In the genomic region with DNA sequence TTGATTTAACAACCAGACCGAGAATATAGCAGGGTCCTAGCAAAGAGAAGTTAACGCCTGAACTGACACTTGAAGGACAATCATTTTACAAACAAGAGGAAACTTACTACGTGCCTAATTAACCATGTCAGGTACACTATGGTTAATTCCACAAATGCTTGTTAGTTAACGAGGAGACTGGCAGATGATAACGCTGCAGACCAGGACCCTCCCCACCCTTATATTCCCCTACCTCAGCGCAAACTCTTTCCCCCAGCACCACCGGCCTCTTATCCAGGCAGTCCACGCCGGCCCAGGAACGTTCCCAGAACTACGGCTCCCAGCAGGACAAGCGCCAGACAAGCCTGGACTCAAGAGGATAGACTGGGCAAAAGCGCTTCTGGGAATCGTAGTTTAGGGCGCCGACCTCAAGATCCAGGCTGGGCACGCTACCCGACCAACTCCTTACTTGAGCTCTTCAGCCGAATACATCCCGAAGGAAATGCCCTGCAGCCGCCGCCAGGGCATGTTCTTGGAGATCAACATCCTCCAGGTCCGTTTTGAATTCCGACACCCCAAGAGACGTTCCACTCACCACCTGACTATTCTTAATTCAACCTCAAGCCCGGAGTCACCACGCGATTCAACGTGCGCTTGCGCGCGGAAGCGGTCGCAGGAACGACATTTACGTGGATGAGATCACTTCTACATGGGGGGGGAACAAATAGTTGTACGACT, we compare ENCODE assay signal across 8 cellular contexts. TPM values are rescaled to one million over a fixed set of nuclear protein-coding genes. Genes with fewer than 3 reads are reported as not detected.
DNase-seq lines count a peak whose midpoint lies in the region; ATAC-seq and TF ChIP-seq lines count a peak whose summit lies in the region.

A gene (minus strand): TSS at position 635 of the 717 bp plus-strand sequence. CDS start 110 bp downstream, at position 525.

- H3K27ac ChIP-seq in BLaER1 (peak within 1 kb of the TSS; percentile 89), dorsolateral prefrontal cortex (peak within 1 kb of the TSS; percentile 68 to 98 (median 92)), right lobe of liver (peak within 1 kb of the TSS; percentile 52 to 91 (median 90))

- ATAC-seq in GM19397 (IDR thresholded peaks at IDR 0.05; ENCODE audit: unreplicated experiment): peak; percentile 76
- peak; percentile 41 for ATAC-seq in HG03565 (IDR thresholded peaks at IDR 0.05; ENCODE audit: unreplicated experiment)
- peak; percentile 91 to 98 (median 96) for ATAC-seq in right lobe of liver

- H3K9me3 ChIP-seq in BLaER1: no peaks in the 10 kb centered on the region
- H3K9me3 ChIP-seq in right lobe of liver: no peaks in the 10 kb centered on the region

- 0% methylated on average over 31 of the region's 38 CpGs for WGBS in right lobe of liver (ENCODE audit: insufficient coverage, low coverage, low lambda C conversion rate, missing lambda C conversion rate)

- H3K4me2 ChIP-seq in BLaER1: peak within 1 kb of the TSS; percentile 89

- TF ChIP-seq CTCF in dorsolateral prefrontal cortex (IDR thresholded peaks at IDR 0.05 in 54 of 56, conservative IDR thresholded peaks at IDR 0.05 in 2 of 56; ENCODE audit: low read depth in 1 of 56, partially characterized antibody in 56 of 56) (peak in 14 of 56 donors; percentile 3 to 24 (median 11)), right lobe of liver (IDR thresholded peaks at IDR 0.05) (no peak)

- TF ChIP-seq POLR2A in right lobe of liver (IDR thresholded peaks at IDR 0.05): no peak

- intact Hi-C loops in dorsolateral prefrontal cortex (cut with DNase I): loop anchor here (5.0 to 10.0 kb wide), 4 partner anchors 89 to 491 kb away; a partner anchor contains a TSS
- intact Hi-C loops in right lobe of liver (cut with DNase I): no loop called here

- H3K27me3 ChIP-seq in BLaER1 (no peaks in the 10 kb centered on the region), dorsolateral prefrontal cortex (no peaks in the 10 kb centered on the region), right lobe of liver (no peaks in the 10 kb centered on the region)

- H4K20me1 ChIP-seq in BLaER1: peaks cover 82% of the 10 kb centered on the region

- peak within 1 kb of the TSS; percentile 88 for H3K9ac ChIP-seq in BLaER1

- peak; percentile 86 for DNase-seq in NCI-H748 treated with DMSO at 0.1 percent for 48 hours (lab: John Stamatoyannopoulos, UW)
- DNase-seq in activated CD4-positive, alpha-beta T cell treated with anti-CD3 and anti-CD28 coated beads, Interleukin-2, amount 50 U/mL, for 48 hours: peak; percentile 78 to 83
- peak; percentile 82 to 96 (median 94) for DNase-seq in dorsolateral prefrontal cortex
- DNase-seq in right lobe of liver: peak; percentile 89 to 94 (median 94)
- DNase-seq in stimulated activated CD4-positive, alpha-beta T cell treated with anti-CD3 and anti-CD28 coated beads, Interleukin-4, amount 100 ng/mL, for 24 hours: peak; percentile 87

- H3K36me3 ChIP-seq in BLaER1: peaks cover 60% of the 10 kb centered on the region
- peaks cover 0 to 12% (median 8%) of the 10 kb centered on the region in 4 donors for H3K36me3 ChIP-seq in right lobe of liver

- H3K4me3 ChIP-seq in BLaER1 (peak within 1 kb of the TSS; percentile 76), dorsolateral prefrontal cortex (peak within 1 kb of the TSS; percentile 65 to 100 (median 93)), right lobe of liver (peak within 1 kb of the TSS; percentile 72 to 88 (median 73))

- H3K4me1 ChIP-seq in BLaER1 (peaks cover 36% of the 10 kb centered on the region), right lobe of liver (peaks cover 0 to 30% (median 11%) of the 10 kb centered on the region in 4 donors)

RNA-seq across cellular contexts. Expression of the gene that starts here (rescaled TPM):
- total RNA-seq in dorsolateral prefrontal cortex: 10 to 100 TPM; 24.2 to 44.6 (median 34.2) TPM
- 10 to 100 TPM; 12.5 to 19.7 (median 14.4) TPM for total RNA-seq in right lobe of liver

Comparison
In these comparisons a context has a peak if more than half of its experiments do, and no peak if none do; other contexts are left out.
1. Peak in every context shown above with its lines: DNase-seq, ATAC-seq, H3K4me3 ChIP-seq and H3K27ac ChIP-seq.
2. ATAC-seq: peak in every context shown above with its lines; median percentile 96 in right lobe of liver; 76 in GM19397; 41 in HG03565.
3. intact Hi-C loops: an anchor here in dorsolateral prefrontal cortex (5.0 to 10.0 kb wide); none called in right lobe of liver.